8 cellular contexts compared by ENCODE assay signal in genomic region chr21:34795152-34796141, GRCh38.
DNase-seq lines count a peak whose midpoint lies in the region; ATAC-seq and TF ChIP-seq lines count a peak whose summit lies in the region.
"Had no signal": no experiment of that assay in that cellular context is flagged by ENCODE, and none has a peak within 500 bp of the region (broad histone marks: within the 10 kb centered on the region; RNA-seq: fewer than 3 reads in every experiment).

No MANE protein-coding gene starts in this region.

- no peak overlapping the region for H2BK120ac ChIP-seq in H9 (ENCODE audit: low read depth, low read length, poor library complexity, severe bottlenecking)

- CTCF ChIA-PET in WTC11 (lab: Charles Lee), result interaction anchor here (0.6 to 4.8 kb wide), 4 partner anchors 49 to 245 kb away, joined by 3 to 36 read pairs (median 5); no protein-coding TSS in a partner anchor

- no peaks in the 10 kb centered on the region for H3K23me2 ChIP-seq in H9 (ENCODE audit: insufficient read length, low read depth, low read length, poor library complexity, severe bottlenecking)

- no peak overlapping the region for H2BK15ac ChIP-seq in H9 (ENCODE audit: low read depth, low read length)

- H3K9ac ChIP-seq in skeletal muscle tissue (ENCODE audit: low read depth in 1 of 3, low read length in 3 of 3), result peak overlapping the region; percentile 15 to 75 (median 68)
- no peak overlapping the region for H3K9ac ChIP-seq in H9 (ENCODE audit: extremely low read depth, insufficient read length, low read length)

- H3K4me3 Mint-ChIP-seq in WTC11, result no peak overlapping the region
- H3K4me3 Mint-ChIP-seq in H9, result no peak overlapping the region

- H3K27ac Mint-ChIP-seq in WTC11 (no peak overlapping the region), H9 (no peak overlapping the region)

- WGBS in H9 (ENCODE audit: extremely low coverage, insufficient read length, low lambda C conversion rate), result no CpG with 5 or more reads among the region's 12 CpGs

- no peak for ATAC-seq in WTC11
- ATAC-seq in left ventricle myocardium superior, result peak; percentile 31
- no peak for ATAC-seq in HG03460 (IDR thresholded peaks at IDR 0.05; ENCODE audit: unreplicated experiment)

- peaks cover 3 to 24% (median 14%) of the 10 kb centered on the region in 3 donors for H3K36me3 ChIP-seq in skeletal muscle tissue (ENCODE audit: control insufficient read depth in 3 of 3, insufficient read depth in 3 of 3, low read length in 3 of 3)

- no peaks in the 10 kb centered on the region for H3K79me2 ChIP-seq in H9 (ENCODE audit: insufficient read depth, low read length)

- H3K4me1 ChIP-seq in skeletal muscle tissue (ENCODE audit: control insufficient read depth in 3 of 3, insufficient read depth in 3 of 3, low read length in 3 of 3) (peaks cover 25 to 46% (median 36%) of the 10 kb centered on the region in 3 donors), H9 (ENCODE audit: insufficient read depth, low read length) (no peaks in the 10 kb centered on the region)

- H4K91ac ChIP-seq in H9 (ENCODE audit: insufficient read length, low read depth, low read length), result no peak overlapping the region

- H3K27me3 ChIP-seq in skeletal muscle tissue (ENCODE audit: control insufficient read depth in 3 of 3, insufficient read depth in 3 of 3, low read length in 3 of 3) (no peaks in the 10 kb centered on the region), H9 (ENCODE audit: insufficient read depth, low read length) (no peaks in the 10 kb centered on the region)

- peak; percentile 30 for DNase-seq in HuH-7.5 (ENCODE audit: low spot score)
- no peak for DNase-seq in WTC11 (ENCODE audit: low spot score)
- no peak for DNase-seq in left ventricle myocardium superior
- DNase-seq in H9, result no peak
- no peak for DNase-seq in NCI-H1105 treated with DMSO at 0.1 percent for 48 hours (lab: John Stamatoyannopoulos, UW)
- DNase-seq: stimulated activated naive CD4-positive, alpha-beta T cell had no signal

- H3K18ac ChIP-seq in H9 (ENCODE audit: insufficient read length, low read depth, low read length), result no peak overlapping the region

- H3K14ac ChIP-seq in H9 (ENCODE audit: insufficient read depth, low read length), result no peak overlapping the region

- H3K9me3 ChIP-seq in skeletal muscle tissue (ENCODE audit: control insufficient read depth in 3 of 3, low read length in 3 of 3) (no peaks in the 10 kb centered on the region), H9 (ENCODE audit: control insufficient read depth, low read depth, low read length) (no peaks in the 10 kb centered on the region)

- H3K4me1 Mint-ChIP-seq in WTC11 (peaks cover 11% of the 10 kb centered on the region), H9 (peaks cover 15 to 25% of the 10 kb centered on the region in 2 experiments)

- no peak overlapping the region for H2BK5ac ChIP-seq in H9 (ENCODE audit: insufficient read length, low read length)

- no peaks in the 10 kb centered on the region for H4K20me1 ChIP-seq in H9 (ENCODE audit: control insufficient read depth, insufficient read depth, insufficient read length)

- H3K4me3 ChIP-seq in skeletal muscle tissue (ENCODE audit: low read length in 3 of 3), result peak overlapping the region; percentile 27 to 46 (median 32)

- no peak overlapping the region for H2BK12ac ChIP-seq in H9 (ENCODE audit: insufficient read length, low read depth, low read length)

- no peak overlapping the region for H3K56ac ChIP-seq in H9 (ENCODE audit: insufficient read length, low read depth, low read length)

- H3K27ac ChIP-seq in skeletal muscle tissue (ENCODE audit: low read depth, low read length) (peak overlapping the region; percentile 88), H9 (ENCODE audit: insufficient read length, low read depth, low read length) (no peak overlapping the region)

- no peak overlapping the region for H3K4me2 ChIP-seq in H9 (ENCODE audit: insufficient read depth, insufficient read length, low read length)

- POLR2A ChIA-PET in WTC11 (lab: Charles Lee), result no interaction called here

- no peak overlapping the region for H3K23ac ChIP-seq in H9 (ENCODE audit: insufficient read length, low read depth, low read length)

- no peaks in the 10 kb centered on the region for H3K9me3 Mint-ChIP-seq in WTC11
- H3K9me3 Mint-ChIP-seq in H9, result no peaks in the 10 kb centered on the region

- H4K5ac ChIP-seq in H9 (ENCODE audit: insufficient read length, low read depth, low read length), result no peak overlapping the region

- H3K79me1 ChIP-seq in H9 (ENCODE audit: insufficient read depth, low read depth, low read length, poor library complexity, severe bottlenecking), result no peaks in the 10 kb centered on the region

- no peak overlapping the region for H4K8ac ChIP-seq in H9 (replicated peaks; ENCODE audit: insufficient read length, low read depth, low read length)

- intact Hi-C loops in left ventricle myocardium superior (cut with micrococcal nuclease), result no loop called here

- no peak overlapping the region for H2AK5ac ChIP-seq in H9 (ENCODE audit: insufficient read length, low read length)

- no peak overlapping the region for H3T11ph ChIP-seq in H9 (ENCODE audit: low read length)

- no peak overlapping the region for H2AFZ ChIP-seq in H9 (ENCODE audit: low read length)

- TF ChIP-seq CTCF in WTC11 (IDR thresholded peaks at IDR 0.05) (no peak), H9 (conservative IDR thresholded peaks at IDR 0.05) (no peak)

- H3K36me3 Mint-ChIP-seq in WTC11 (no peaks in the 10 kb centered on the region), H9 (ENCODE audit: insufficient read depth in 1 of 3, low read depth in 3 of 3) (no peaks in the 10 kb centered on the region)

- H2BK20ac ChIP-seq in H9 (ENCODE audit: low read depth, low read length, poor library complexity, severe bottlenecking), result no peak overlapping the region

- H3K27me3 Mint-ChIP-seq in WTC11 (ENCODE audit: low read depth) (no peaks in the 10 kb centered on the region; the same call in 1 of the 2 replicates), H9 (ENCODE audit: low read depth) (peaks cover 9% of the 10 kb centered on the region)

- no peak overlapping the region for H3K4ac ChIP-seq in H9 (ENCODE audit: low read depth, low read length)

TF ChIP-seq in WTC11, 78 proteins besides CTCF, POLR2A, EP300 and RAD21:
- TF ChIP-seq SMAD3 (CRISPR knock-in tag; IDR thresholded peaks at IDR 0.05; ENCODE audit: borderline replicate concordance) (no peak), GABPB1 (CRISPR knock-in tag; IDR thresholded peaks at IDR 0.05) (peak; percentile 97)
